Comparison of ENCODE assay signal across 8 cellular contexts in genomic region chrX:69387559-69388487, GRCh38.
DNase-seq lines count a peak whose midpoint lies in the region; ATAC-seq, FAIRE-seq and TF ChIP-seq lines count a peak whose summit lies in the region.

No MANE protein-coding gene starts in this region.

- peaks cover 1% of the 10 kb centered on the region for H3K9me3 Mint-ChIP-seq in astrocyte (ENCODE audit: unreplicated experiment)

- peaks cover 43% of the 10 kb centered on the region for H3K27me3 Mint-ChIP-seq in astrocyte (ENCODE audit: low read depth, unreplicated experiment)

- no peak overlapping the region for H3K9ac ChIP-seq in astrocyte (ENCODE audit: low read length)

- H3K27me3 ChIP-seq in astrocyte (ENCODE audit: insufficient read depth, low read length), result no peaks in the 10 kb centered on the region

- no peaks in the 10 kb centered on the region for H3K36me3 ChIP-seq in astrocyte (ENCODE audit: insufficient read depth, low read length)

- H3K9me3 ChIP-seq in astrocyte (ENCODE audit: insufficient read depth, low read depth, low read length), result no peaks in the 10 kb centered on the region

- DNase-seq in NCI-H1694 (lab: John Stamatoyannopoulos, UW), result peak; percentile 7
- no peak for DNase-seq in NCI-H1694 treated with DMSO at 0.1 percent for 48 hours (lab: John Stamatoyannopoulos, UW)
- peak; percentile 40 for DNase-seq in RPMI8226
- no peak for DNase-seq in astrocyte (ENCODE audit: low read depth)
- peak; percentile 38 for DNase-seq in iPS DF 19.7 (ENCODE audit: low read depth, low spot score)
- peak in 2 of 3 donors; percentile 5 to 47 for DNase-seq in stimulated activated CD4-positive, alpha-beta T cell treated with anti-CD3 and anti-CD28 coated beads, Interleukin-12 subunit alpha, Interleukin-12 subunit beta, amount 100 ng/mL, for 48 hours (ENCODE audit: low read depth in 2 of 3, low spot score in 1 of 3)
- no peak for DNase-seq in NCI-H526 treated with DMSO at 0.1 percent for 48 hours (lab: John Stamatoyannopoulos, UW)

- H3K4me3 ChIP-seq in astrocyte (ENCODE audit: insufficient read depth, low read depth, low read length), result no peak overlapping the region

- H3K4me2 ChIP-seq in astrocyte (ENCODE audit: low read length), result no peak overlapping the region

- ATAC-seq in HG02973 (IDR thresholded peaks at IDR 0.05; ENCODE audit: unreplicated experiment), result peak; percentile 54

- H2AFZ ChIP-seq in astrocyte (ENCODE audit: low read depth, low read length), result no peak overlapping the region

- no peak overlapping the region for H3K4me3 Mint-ChIP-seq in astrocyte (ENCODE audit: unreplicated experiment)

- no peaks in the 10 kb centered on the region for H3K4me1 ChIP-seq in astrocyte (ENCODE audit: insufficient read depth, low read length)

- peak; percentile 92 for FAIRE-seq in astrocyte (lab: Jason Lieb, UNC)

- TF ChIP-seq CTCF in astrocyte (IDR thresholded peaks at IDR 0.05; ENCODE audit: insufficient read depth, low read depth, low read length), result peak; percentile 32

- no peak overlapping the region for H3K27ac Mint-ChIP-seq in astrocyte (ENCODE audit: unreplicated experiment)

- H3K27ac ChIP-seq in astrocyte (ENCODE audit: low read depth, low read length), result no peak overlapping the region

- H3K36me3 Mint-ChIP-seq in astrocyte (ENCODE audit: low read depth, unreplicated experiment), result no peaks in the 10 kb centered on the region

- H4K20me1 ChIP-seq in astrocyte (ENCODE audit: insufficient read depth, low read length), result no peaks in the 10 kb centered on the region

- H3K79me2 ChIP-seq in astrocyte (ENCODE audit: insufficient read depth, low read length), result no peaks in the 10 kb centered on the region

- no peaks in the 10 kb centered on the region for H3K4me1 Mint-ChIP-seq in astrocyte (ENCODE audit: low read depth, unreplicated experiment)

Comparison
In these comparisons a context has a peak if more than half of its experiments do, and no peak if none do; other contexts are left out.
1. DNase-seq: peak in NCI-H1694 (single experiment), RPMI8226 (single experiment), iPS DF 19.7 (single experiment) and stimulated activated CD4-positive, alpha-beta T cell treated with anti-CD3 and anti-CD28 coated beads, Interleukin-12 subunit alpha, Interleukin-12 subunit beta, amount 100 ng/mL, for 48 hours (2 of 3); none in NCI-H1694 treated with DMSO at 0.1 percent for 48 hours (single experiment), astrocyte (single experiment) and NCI-H526 treated with DMSO at 0.1 percent for 48 hours (single experiment).